In the genomic region with DNA sequence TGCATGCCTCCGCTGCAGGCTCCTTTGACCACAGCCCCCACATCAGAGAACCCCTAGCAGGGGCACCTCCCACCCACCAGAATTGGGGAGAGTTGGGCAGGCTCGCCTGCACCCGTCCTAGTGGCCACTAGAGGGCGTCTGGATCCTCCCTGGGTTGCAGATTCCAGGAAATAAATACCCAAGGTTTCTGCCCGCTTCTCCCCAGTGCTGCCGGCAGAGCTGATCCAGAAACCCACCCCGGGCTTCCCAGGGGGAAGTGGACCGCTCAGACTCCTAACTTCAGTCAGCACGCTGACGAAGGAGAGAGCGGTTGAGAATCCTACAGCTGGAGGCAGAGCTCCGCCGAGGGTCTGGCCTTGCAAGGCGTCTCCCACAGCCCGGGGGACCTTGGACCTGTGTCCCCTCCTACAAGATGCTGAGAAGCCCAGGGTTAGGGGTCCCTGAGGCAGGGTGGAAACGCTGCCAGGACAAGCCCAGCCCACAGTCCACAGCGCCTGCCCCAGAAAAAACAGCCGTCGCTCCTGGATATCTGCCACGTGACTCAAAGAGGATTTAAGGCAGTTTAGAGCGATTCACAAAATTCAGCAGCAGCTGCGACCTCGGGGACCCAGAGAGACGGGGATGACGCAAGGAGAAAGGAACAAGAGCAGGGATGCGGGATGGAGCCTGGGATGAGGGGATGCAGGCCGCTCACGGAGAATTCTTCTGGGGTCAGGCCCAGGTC, we compare ENCODE assay signal across 8 cellular contexts. TPM values are rescaled to one million over a fixed set of nuclear protein-coding genes. Genes with fewer than 3 reads are reported as not detected.
DNase-seq lines count a peak whose midpoint lies in the region; ATAC-seq and FAIRE-seq lines count a peak whose summit lies in the region.

No MANE protein-coding gene starts in this region.

- intact Hi-C loops in activated naive CD4-positive, alpha-beta T cell treated with anti-CD3 and anti-CD28 coated beads for 36 hours (cut with micrococcal nuclease) = loop anchor here (1.0 kb wide), 1 partner anchor 180 kb away; no protein-coding TSS in a partner anchor

- H3K4me3 Mint-ChIP-seq in activated naive CD4-positive, alpha-beta T cell treated with anti-CD3 and anti-CD28 coated beads for 36 hours = peak overlapping the region; percentile 38

- DNase-seq in NCI-H82 (lab: John Stamatoyannopoulos, UW) (peak; percentile 79), NCI-H82 treated with DMSO at 0.1 percent for 48 hours (lab: John Stamatoyannopoulos, UW; ENCODE audit: unreplicated experiment) (no peak), RCC 7860 (ENCODE audit: low spot score) (peak; percentile 36), globus pallidus (ENCODE audit: low spot score) (peak; percentile 54), non-pigmented ciliary epithelial cell (ENCODE audit: low read depth) (peak; percentile 8), substantia nigra (lab: John Stamatoyannopoulos, UW) (peak in 43 of 49 donors; percentile 16 to 87 (median 55))
- peak; percentile 74 for DNase-seq in activated naive CD4-positive, alpha-beta T cell treated with anti-CD3 and anti-CD28 coated beads for 36 hours

- FAIRE-seq in RCC 7860 (lab: Jason Lieb, UNC) = no peak

- peak overlapping the region; percentile 65 for H3K27ac ChIP-seq in substantia nigra (ENCODE audit: low read depth, low read length, poor library complexity, severe bottlenecking)

- no peak overlapping the region for H3K27ac Mint-ChIP-seq in activated naive CD4-positive, alpha-beta T cell treated with anti-CD3 and anti-CD28 coated beads for 36 hours

- H3K9me3 Mint-ChIP-seq in activated naive CD4-positive, alpha-beta T cell treated with anti-CD3 and anti-CD28 coated beads for 36 hours = no peaks in the 10 kb centered on the region

- H3K27me3 Mint-ChIP-seq in activated naive CD4-positive, alpha-beta T cell treated with anti-CD3 and anti-CD28 coated beads for 36 hours (ENCODE audit: low read depth) = peaks cover 28% of the 10 kb centered on the region

- CTCF ChIA-PET in activated naive CD4-positive, alpha-beta T cell treated with anti-CD3 and anti-CD28 coated beads for 36 hours (lab: Charles Lee) = interaction anchor here (0.6 to 3.1 kb wide), 21 partner anchors 8 to 481 kb away, joined by 3 to 20 read pairs (median 3); no protein-coding TSS in a partner anchor

- no peaks in the 10 kb centered on the region for H3K4me1 Mint-ChIP-seq in activated naive CD4-positive, alpha-beta T cell treated with anti-CD3 and anti-CD28 coated beads for 36 hours (ENCODE audit: low read depth)

- ATAC-seq in HG03432 (IDR thresholded peaks at IDR 0.05; ENCODE audit: unreplicated experiment) = peak; percentile 84

- no peaks in the 10 kb centered on the region for H3K36me3 Mint-ChIP-seq in activated naive CD4-positive, alpha-beta T cell treated with anti-CD3 and anti-CD28 coated beads for 36 hours (ENCODE audit: low read depth)

RNA-seq across cellular contexts. Expression of gene PHACTR3, which starts 32.6 kb away (rescaled TPM):
- not detected for total RNA-seq in activated naive CD4-positive, alpha-beta T cell treated with anti-CD3 and anti-CD28 coated beads for 36 hours
